Comparison of ENCODE assay signal across 8 cellular contexts in genomic region chr1:59696421-59697115, GRCh38.
A peak's percentile ranks its signal among the peaks of the same experiment; 100 is the strongest.
DNase-seq lines count a peak whose midpoint lies in the region; ATAC-seq, FAIRE-seq and TF ChIP-seq lines count a peak whose summit lies in the region.

No MANE protein-coding gene starts in this region.

- 47% methylated on average over 8 of the region's 8 CpGs for WGBS in GM12878 (ENCODE audit: insufficient coverage, insufficient replicate concordance, low lambda C conversion rate, missing lambda C conversion rate)

- H2AFZ ChIP-seq in KMS-11 (ENCODE audit: low read depth) (peak overlapping the region; percentile 71), GM12878 (ENCODE audit: control insufficient read depth, low read depth, low read length) (no peak overlapping the region)

- no TSS peak for BruUV-seq in GM12878 (replicated peaks; lab: Mats Ljungman, UMichigan)

- H3K4me2 ChIP-seq in KMS-11 (peak overlapping the region; percentile 93), GM12878 (ENCODE audit: control insufficient read depth, insufficient read depth) (peak overlapping the region; percentile 60; the same call in 1 of the 2 replicates)

- no peak for TF ChIP-seq EP300 in GM12878 (IDR thresholded peaks at IDR 0.05; ENCODE audit: borderline replicate concordance in 1 of 2, control insufficient read depth in 1 of 2, low read depth in 2 of 2, low read length in 2 of 2)

- intact Hi-C loops in left ventricle myocardium superior (cut with micrococcal nuclease) (loop anchor here (5.0 to 10.0 kb wide), 2 partner anchors 392 to 954 kb away; no protein-coding TSS in a partner anchor), GM12878 (cut with micrococcal nuclease; ENCODE audit: unreplicated experiment) (loop anchor here (5.0 kb wide), 7 partner anchors 66 to 1179 kb away; no protein-coding TSS in a partner anchor), vagina (cut with DNase I) (no loop called here)

- CTCF ChIA-PET in GM12878 (lab: Yijun Ruan, JAX): interaction anchor here (1.0 to 5.2 kb wide), 10 partner anchors 9 to 955 kb away, joined by 3 to 89 read pairs (median 7); partner anchors contain the start of gene JUN

- in situ Hi-C loops in GM12878 (cut with MboI): loop anchor here (5.0 kb wide), 1 partner anchor 399 kb away; the partner anchor contains the start of gene FGGY

- H3K79me2 ChIP-seq in KMS-11 (ENCODE audit: insufficient read depth, low read depth): no peaks in the 10 kb centered on the region
- H3K79me2 ChIP-seq in GM12878 (ENCODE audit: control insufficient read depth, insufficient read depth, low read length): no peaks in the 10 kb centered on the region

- DNase-seq in left ventricle myocardium superior (no peak), right atrium auricular region (ENCODE audit: low spot score) (no peak), GM12878 (ENCODE audit: low read depth, low spot score) (no peak), vagina (ENCODE audit: extremely low spot score in 2 of 2) (no peak), GM12892 (ENCODE audit: insufficient read length) (no peak), NCI-H2171 treated with DMSO at 0.1 percent for 48 hours (lab: John Stamatoyannopoulos, UW) (no peak)

- H3K4me3 ChIP-seq in right atrium auricular region (no peak overlapping the region), KMS-11 (IDR thresholded peaks at IDR 0.05; ENCODE audit: insufficient read depth, low read depth, low read length) (peak overlapping the region; percentile 80), GM12878 (no peak overlapping the region), vagina (no peak overlapping the region)

- FAIRE-seq in GM12878 (lab: Jason Lieb, UNC) (no peak), GM12892 (lab: Jason Lieb, UNC) (no peak)

- H3K27ac ChIP-seq in right atrium auricular region (no peak overlapping the region), KMS-11 (peak overlapping the region; percentile 81), GM12878 (ENCODE audit: control insufficient read depth, insufficient read depth) (no peak overlapping the region), vagina (no peak overlapping the region)

- no peaks in the 10 kb centered on the region for H4K20me1 ChIP-seq in KMS-11 (ENCODE audit: insufficient read depth)
- H4K20me1 ChIP-seq in GM12878 (ENCODE audit: control insufficient read depth, insufficient read depth): no peaks in the 10 kb centered on the region

- peak overlapping the region; percentile 52; the same call in 1 of the 2 replicates for H3K9ac ChIP-seq in KMS-11
- no peak overlapping the region for H3K9ac ChIP-seq in GM12878 (ENCODE audit: control insufficient read depth, insufficient read depth, low read length)

- ATAC-seq in left ventricle myocardium superior (peak; percentile 38), GM12878 (peak; percentile 74), GM19035 (IDR thresholded peaks at IDR 0.05; ENCODE audit: unreplicated experiment) (no peak)

- H3K36me3 ChIP-seq in right atrium auricular region: no peaks in the 10 kb centered on the region
- H3K36me3 ChIP-seq in KMS-11 (ENCODE audit: insufficient read depth): no peaks in the 10 kb centered on the region
- H3K36me3 ChIP-seq in GM12878 (ENCODE audit: control insufficient read depth in 2 of 2, insufficient read depth in 2 of 2, low read length in 1 of 2): no peaks in the 10 kb centered on the region
- no peaks in the 10 kb centered on the region for H3K36me3 ChIP-seq in vagina

- TF ChIP-seq RAD21 in GM12878 (IDR thresholded peaks at IDR 0.05; ENCODE audit: insufficient read depth, low read depth, low read length): no peak

- SMC1A ChIA-PET in GM12878 (lab: Charles Lee; ENCODE audit: uncharacterized antibody, unreplicated experiment): interaction anchor here (1.2 to 4.1 kb wide), 7 partner anchors 24 to 956 kb away, joined by 3 to 60 read pairs (median 5); no protein-coding TSS in a partner anchor

- H3K27me3 ChIP-seq in right atrium auricular region (no peaks in the 10 kb centered on the region), KMS-11 (ENCODE audit: insufficient read depth, low read depth) (no peaks in the 10 kb centered on the region), GM12878 (replicated peaks in 1 of 2; ENCODE audit: control insufficient read depth in 2 of 2, insufficient read depth in 2 of 2, low read length in 1 of 2) (no peaks in the 10 kb centered on the region), vagina (no peaks in the 10 kb centered on the region)

- TF ChIP-seq POLR2A in GM12878 (IDR thresholded peaks at IDR 0.05; ENCODE audit: low read depth, low read length) (no peak), vagina (IDR thresholded peaks at IDR 0.05) (no peak), GM12892 (IDR thresholded peaks at IDR 0.05; ENCODE audit: low read depth, low read length) (no peak)

- POLR2A ChIA-PET in GM12878 (lab: Charles Lee): no interaction called here

- peaks cover 0 to 10% of the 10 kb centered on the region in 2 donors for H3K4me1 ChIP-seq in right atrium auricular region
- peaks cover 55% of the 10 kb centered on the region for H3K4me1 ChIP-seq in KMS-11 (ENCODE audit: low read depth, poor library complexity, severe bottlenecking)
- peaks cover 10% of the 10 kb centered on the region; the same call in 1 of the 2 replicates for H3K4me1 ChIP-seq in GM12878 (ENCODE audit: control insufficient read depth, insufficient read depth, low read length)
- H3K4me1 ChIP-seq in vagina: peaks cover 17% of the 10 kb centered on the region

- RAD21 ChIA-PET in GM12878 (lab: Charles Lee; ENCODE audit: unreplicated experiment): interaction anchor here (1.0 to 6.5 kb wide), 6 partner anchors 63 to 954 kb away, joined by 3 to 60 read pairs (median 8); no protein-coding TSS in a partner anchor

- no peak for TF ChIP-seq CTCF in right atrium auricular region (IDR thresholded peaks at IDR 0.05)
- TF ChIP-seq CTCF in KMS-11 (conservative IDR thresholded peaks at IDR 0.05; ENCODE audit: low read depth, low read length): no peak
- no peak for TF ChIP-seq CTCF in GM12878 (IDR thresholded peaks at IDR 0.05 in 2 of 3, conservative IDR thresholded peaks at IDR 0.05 in 1 of 3; ENCODE audit: control insufficient read depth in 2 of 3, extremely low read depth in 1 of 3, insufficient read depth in 1 of 3, low read depth in 3 of 3, low read length in 3 of 3)
- TF ChIP-seq CTCF in vagina (IDR thresholded peaks at IDR 0.05): no peak

- H3K9me3 ChIP-seq in right atrium auricular region: no peaks in the 10 kb centered on the region
- no peaks in the 10 kb centered on the region for H3K9me3 ChIP-seq in GM12878 (replicated peaks; ENCODE audit: control insufficient read depth, insufficient read depth, low read length)
- H3K9me3 ChIP-seq in vagina: no peaks in the 10 kb centered on the region

TF ChIP-seq in GM12878, 131 proteins besides CTCF, POLR2A, EP300 and RAD21:
- TF ChIP-seq IKZF1 (conservative IDR thresholded peaks at IDR 0.05) (peak; percentile 20; the same call in 1 of the 2 replicates), MXI1 (IDR thresholded peaks at IDR 0.05; ENCODE audit: low read depth, low read length) (no peak), TCF3 (IDR thresholded peaks at IDR 0.05; ENCODE audit: borderline replicate concordance, insufficient read depth, low read depth, low read length) (no peak), EED (IDR thresholded peaks at IDR 0.05; ENCODE audit: low read depth) (0 out of 2 replicates have a peak, but pooled peaks have one; percentile 34), SPI1 (IDR thresholded peaks at IDR 0.05; ENCODE audit: borderline replicate concordance, insufficient read depth, low read depth, low read length) (peak; percentile 92), SKIL (IDR thresholded peaks at IDR 0.05; ENCODE audit: low read depth, poor library complexity, severe bottlenecking) (no peak), CBFB (IDR thresholded peaks at IDR 0.05; ENCODE audit: low read depth) (no peak), NR2C1 (IDR thresholded peaks at IDR 0.05) (no peak)
